ENCODE assay signal across 8 cellular contexts in the genomic region with DNA sequence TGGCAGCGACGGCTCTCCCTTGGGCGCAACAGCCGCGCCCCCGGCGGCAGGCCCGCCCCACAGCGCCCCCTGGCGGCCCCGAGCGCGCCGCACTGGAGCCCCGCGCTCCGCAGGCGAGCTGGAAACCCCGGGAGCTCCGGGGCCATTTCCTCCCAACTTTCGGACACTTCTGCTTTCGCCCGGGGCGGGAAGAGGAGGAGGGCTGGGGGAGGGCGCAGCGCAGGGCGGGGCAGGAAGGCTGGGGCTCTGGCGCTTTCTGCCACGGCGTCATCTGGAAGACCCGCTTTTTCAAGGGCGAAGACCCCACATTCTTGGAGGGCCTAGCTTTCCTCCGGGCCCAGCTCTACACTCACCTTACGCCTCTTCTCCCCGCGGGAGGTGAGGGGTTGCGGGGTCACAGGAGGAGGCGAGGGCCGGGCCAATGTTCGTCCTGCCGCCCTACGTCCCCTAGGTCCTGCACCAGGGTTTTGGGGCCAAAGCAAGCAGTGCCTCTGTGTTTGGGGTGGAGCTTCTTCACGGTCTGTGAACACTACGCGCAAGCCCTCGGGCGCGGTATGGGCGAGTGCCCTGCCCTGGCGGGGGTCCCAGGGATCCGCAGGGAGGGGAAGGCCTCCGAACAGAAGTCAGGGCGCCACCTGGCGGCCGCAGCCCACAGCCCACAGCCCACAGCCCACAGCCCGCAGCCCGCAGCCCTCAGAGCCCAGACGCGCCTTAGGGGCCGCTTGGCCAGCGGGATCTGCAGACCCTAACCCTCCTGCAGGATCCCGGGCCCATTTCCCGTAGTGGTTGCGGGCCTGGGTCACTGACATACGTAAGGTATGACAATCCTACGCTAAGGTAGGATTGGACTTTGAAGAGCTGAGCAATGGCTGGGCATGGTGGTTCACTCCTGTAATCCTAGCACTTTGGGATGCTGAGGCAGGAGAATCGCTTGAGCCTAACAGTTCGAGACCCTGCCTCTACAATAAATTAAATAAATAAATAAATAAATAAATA. TPM values are rescaled to one million over a fixed set of nuclear protein-coding genes. Genes with fewer than 3 reads are reported as not detected.
DNase-seq lines count a peak whose midpoint lies in the region; ATAC-seq and TF ChIP-seq lines count a peak whose summit lies in the region.

No MANE protein-coding gene starts in this region.

- no peaks in the 10 kb centered on the region for H4K20me1 ChIP-seq in BLaER1 treated with 17β-estradiol and CSF1 and Interleukin-3, amounts not matched to agents 10 nM and 100 nM

- H3K27me3 ChIP-seq in BLaER1 treated with 17β-estradiol and CSF1 and Interleukin-3, amounts not matched to agents 10 nM and 100 nM, result no peaks in the 10 kb centered on the region
- no peaks in the 10 kb centered on the region for H3K27me3 ChIP-seq in liver (ENCODE audit: control insufficient read depth in 4 of 4, insufficient read depth in 4 of 4, low read length in 3 of 4)

- intact Hi-C loops in dendritic cell treated with granulocyte-macrophage colony-stimulating factor and Interleukin-4, amounts not matched to agents 40 ng/mL and 50 ng/mL, for 4 days (cut with micrococcal nuclease), result loop anchor here (1.0 to 5.0 kb wide), 4 partner anchors 82 to 216 kb away; partner anchors contain the start of gene PIK3CB

- peaks cover 12% of the 10 kb centered on the region for H3K4me1 Mint-ChIP-seq in dendritic cell treated with granulocyte-macrophage colony-stimulating factor and Interleukin-4, amounts not matched to agents 40 ng/mL and 50 ng/mL, for 4 days (ENCODE audit: low read depth)

- peak; percentile 62 to 94 for DNase-seq in NCI-H526 (lab: John Stamatoyannopoulos, UW)
- peak; percentile 62 to 77 for DNase-seq in activated CD4-positive, alpha-beta T cell treated with anti-CD3 and anti-CD28 coated beads, Interleukin-2, amount 50 U/mL, for 24 hours (ENCODE audit: low read depth in 1 of 2, low spot score in 1 of 2)
- DNase-seq in stimulated activated CD4-positive, alpha-beta T cell treated with anti-CD3 and anti-CD28 coated beads, Interleukin-4, amount 100 ng/mL, for 1 hour, result peak; percentile 86

- no peaks in the 10 kb centered on the region for H3K36me3 ChIP-seq in BLaER1 treated with 17β-estradiol and CSF1 and Interleukin-3, amounts not matched to agents 10 nM and 100 nM
- no peaks in the 10 kb centered on the region for H3K36me3 ChIP-seq in liver (ENCODE audit: control insufficient read depth in 4 of 4, insufficient read depth in 3 of 4, low read depth in 1 of 4, low read length in 3 of 4)

- H3K27ac Mint-ChIP-seq in dendritic cell treated with granulocyte-macrophage colony-stimulating factor and Interleukin-4, amounts not matched to agents 40 ng/mL and 50 ng/mL, for 4 days, result peak overlapping the region; percentile 98

- H3K4me2 ChIP-seq in BLaER1 treated with 17β-estradiol and CSF1 and Interleukin-3, amounts not matched to agents 10 nM and 100 nM, result peak overlapping the region; percentile 65 to 94 (median 82)

- peak overlapping the region; percentile 64 to 94 (median 84); a peak in 21 of 22 replicates for H3K27ac ChIP-seq in BLaER1 treated with 17β-estradiol and CSF1 and Interleukin-3, amounts not matched to agents 10 nM and 100 nM
- peak overlapping the region; percentile 85 to 86 for H3K27ac ChIP-seq in liver (ENCODE audit: low read depth in 1 of 2, low read length in 2 of 2)

- H3K4me3 ChIP-seq in BLaER1 treated with 17β-estradiol and CSF1 and Interleukin-3, amounts not matched to agents 10 nM and 100 nM, result peak overlapping the region; percentile 66 to 83 (median 74)
- H3K4me3 ChIP-seq in liver (ENCODE audit: low read depth in 1 of 3, low read length in 3 of 3), result peak overlapping the region; percentile 50 to 67 (median 64)

- peaks cover 6% of the 10 kb centered on the region for H3K36me3 Mint-ChIP-seq in dendritic cell treated with granulocyte-macrophage colony-stimulating factor and Interleukin-4, amounts not matched to agents 40 ng/mL and 50 ng/mL, for 4 days (ENCODE audit: low read depth)

- H3K4me1 ChIP-seq in BLaER1 treated with 17β-estradiol and CSF1 and Interleukin-3, amounts not matched to agents 10 nM and 100 nM, result peaks cover 5 to 17% (median 13%) of the 10 kb centered on the region in 10 experiments; a peak in 19 of 20 replicates
- peaks cover 1 to 11% (median 7%) of the 10 kb centered on the region in 4 donors for H3K4me1 ChIP-seq in liver (ENCODE audit: control insufficient read depth in 4 of 4, insufficient read depth in 4 of 4, low read length in 3 of 4)

- H3K9me3 ChIP-seq in BLaER1 treated with 17β-estradiol and CSF1 and Interleukin-3, amounts not matched to agents 10 nM and 100 nM (replicated peaks in 1 of 11), result no peaks in the 10 kb centered on the region
- H3K9me3 ChIP-seq in liver (ENCODE audit: control insufficient read depth in 4 of 4, low read length in 3 of 4), result no peaks in the 10 kb centered on the region

- H3K4me3 Mint-ChIP-seq in dendritic cell treated with granulocyte-macrophage colony-stimulating factor and Interleukin-4, amounts not matched to agents 40 ng/mL and 50 ng/mL, for 4 days, result peak overlapping the region; percentile 92

- peaks cover 2% of the 10 kb centered on the region for H3K27me3 Mint-ChIP-seq in dendritic cell treated with granulocyte-macrophage colony-stimulating factor and Interleukin-4, amounts not matched to agents 40 ng/mL and 50 ng/mL, for 4 days

- peak; percentile 96 for TF ChIP-seq CTCF in liver (IDR thresholded peaks at IDR 0.05; ENCODE audit: low read depth, low read length, missing input control)

- no peaks in the 10 kb centered on the region for H3K9me3 Mint-ChIP-seq in dendritic cell treated with granulocyte-macrophage colony-stimulating factor and Interleukin-4, amounts not matched to agents 40 ng/mL and 50 ng/mL, for 4 days

- TF ChIP-seq RAD21 in liver (IDR thresholded peaks at IDR 0.05), result peak; percentile 74 to 83

- peak; percentile 74 for ATAC-seq in GM19328 (IDR thresholded peaks at IDR 0.05; ENCODE audit: unreplicated experiment)
- peak; percentile 77 for ATAC-seq in HG03460 (IDR thresholded peaks at IDR 0.05; ENCODE audit: unreplicated experiment)

- 2% methylated on average over 68 of the region's 68 CpGs for WGBS in liver

- H3K9ac ChIP-seq in BLaER1 treated with 17β-estradiol and CSF1 and Interleukin-3, amounts not matched to agents 10 nM and 100 nM, result peak overlapping the region; percentile 81 to 92 (median 87)
- peak overlapping the region; percentile 29 to 40 for H3K9ac ChIP-seq in liver (ENCODE audit: low read depth in 1 of 2, low read length in 2 of 2)

TF ChIP-seq in liver, 16 proteins besides CTCF, POLR2A, EP300 and RAD21:
- TF ChIP-seq HNF4A (conservative IDR thresholded peaks at IDR 0.05), result peak in 1 of 2 donors; percentile 27
- TF ChIP-seq, protein P1, sequence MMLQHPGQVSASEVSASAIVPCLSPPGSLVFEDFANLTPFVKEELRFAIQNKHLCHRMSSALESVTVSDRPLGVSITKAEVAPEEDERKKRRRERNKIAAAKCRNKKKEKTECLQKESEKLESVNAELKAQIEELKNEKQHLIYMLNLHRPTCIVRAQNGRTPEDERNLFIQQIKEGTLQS (IDR thresholded peaks at IDR 0.05), result no peak
- TF ChIP-seq HNF4G (IDR thresholded peaks at IDR 0.05), result no peak
- TF ChIP-seq GABPA (IDR thresholded peaks at IDR 0.05 in 1 of 2, conservative IDR thresholded peaks at IDR 0.05 in 1 of 2), result no peak
- TF ChIP-seq REST (IDR thresholded peaks at IDR 0.05), result peak; percentile 10
- peak in 1 of 2 donors; percentile 19 for TF ChIP-seq JUND (IDR thresholded peaks at IDR 0.05)
- TF ChIP-seq YY1 (IDR thresholded peaks at IDR 0.05), result peak; percentile 73
- peak; percentile 14 to 32 for TF ChIP-seq RXRA (IDR thresholded peaks at IDR 0.05)

RNA-seq across cellular contexts. Expression of gene FOXL2, which starts 31.1 kb away (rescaled TPM):
- not detected for total RNA-seq in liver
- not detected for polyA plus RNA-seq in liver

RNA-seq across cellular contexts. Expression of gene FOXL2NB, which starts 31.2 kb away (rescaled TPM):
- total RNA-seq in liver, result not detected
- polyA plus RNA-seq in liver, result not detected

Comparison
In these comparisons a context has a peak if more than half of its experiments do, and no peak if none do; other contexts are left out.
1. Peak in every context shown above with its lines: DNase-seq, ATAC-seq, H3K4me3 ChIP-seq and H3K27ac ChIP-seq.